ENCODE assay signal across 8 cellular contexts in the genomic region with DNA sequence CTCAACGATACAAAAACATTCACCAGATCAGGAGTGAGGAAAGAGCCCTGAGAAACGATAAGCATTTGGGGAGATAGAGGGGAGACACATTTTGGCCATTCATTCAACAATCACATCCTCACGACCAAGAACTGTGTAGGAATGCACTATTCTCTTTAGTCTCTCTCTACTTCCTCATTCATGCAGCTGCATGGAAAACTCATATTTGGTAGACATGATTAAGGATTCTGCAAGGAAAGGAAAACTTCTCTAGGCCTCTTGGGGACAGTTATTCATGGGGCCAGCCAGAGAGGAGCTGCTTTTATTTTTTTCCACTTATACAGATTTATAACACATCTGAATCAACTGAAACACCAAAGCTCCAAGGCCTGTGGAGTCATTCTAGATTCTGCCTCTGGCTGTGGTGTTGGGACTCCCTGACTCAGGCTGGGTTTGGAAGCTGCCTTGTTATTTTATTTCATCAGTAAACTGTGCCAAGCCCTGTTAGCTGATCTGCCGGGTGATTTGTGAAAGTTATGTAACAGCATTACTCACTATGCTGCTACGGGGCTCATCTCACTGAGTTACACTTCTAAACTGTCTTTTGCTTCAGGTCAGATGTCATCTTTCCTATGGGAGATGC.
A peak's percentile ranks its signal among the peaks of the same experiment; 100 is the strongest.
DNase-seq lines count a peak whose midpoint lies in the region; ATAC-seq and TF ChIP-seq lines count a peak whose summit lies in the region.

No MANE protein-coding gene starts in this region.

- H3K4me3 Mint-ChIP-seq in immature natural killer cell: no peak overlapping the region
- no peak overlapping the region for H3K4me3 Mint-ChIP-seq in activated CD8-positive, alpha-beta memory T cell treated with anti-CD3 and anti-CD28 coated beads, Interleukin-2, amount 10 ng/mL, durations not matched to agents 7 days and 5 days

- no peak for TF ChIP-seq POLR2A in testis (IDR thresholded peaks at IDR 0.05)

- intact Hi-C loops in testis (cut with DNase I; ENCODE audit: low total_unique reads): no loop called here

- H3K9me3 ChIP-seq in testis: no peaks in the 10 kb centered on the region

- ATAC-seq in activated CD8-positive, alpha-beta memory T cell treated with anti-CD3 and anti-CD28 coated beads, Interleukin-2, amount 10 ng/mL, durations not matched to agents 7 days and 5 days: no peak
- ATAC-seq in GM21515 (IDR thresholded peaks at IDR 0.05; ENCODE audit: unreplicated experiment) (no peak), GM18517 (IDR thresholded peaks at IDR 0.05; ENCODE audit: unreplicated experiment) (no peak)

- 41 to 53% methylated on average over 5 of the region's 5 CpGs for WGBS in testis, 2 donors

- peak overlapping the region in 5 of 6 donors; percentile 28 to 93 (median 83) for H3K27ac Mint-ChIP-seq in immature natural killer cell
- H3K27ac Mint-ChIP-seq in activated CD8-positive, alpha-beta memory T cell treated with anti-CD3 and anti-CD28 coated beads, Interleukin-2, amount 10 ng/mL, durations not matched to agents 7 days and 5 days: no peak overlapping the region

- peaks cover 4% of the 10 kb centered on the region for H3K4me1 ChIP-seq in testis

- CTCF ChIA-PET in activated CD8-positive, alpha-beta memory T cell treated with anti-CD3 and anti-CD28 coated beads, Interleukin-2, amount 10 ng/mL, durations not matched to agents 7 days and 5 days (lab: Charles Lee): no interaction called here

- TF ChIP-seq CTCF in testis (IDR thresholded peaks at IDR 0.05): no peak

- peaks cover 0 to 3% (median 0%) of the 10 kb centered on the region in 3 donors for H3K27me3 Mint-ChIP-seq in immature natural killer cell (ENCODE audit: low read depth in 3 of 3)
- no peaks in the 10 kb centered on the region for H3K27me3 Mint-ChIP-seq in activated CD8-positive, alpha-beta memory T cell treated with anti-CD3 and anti-CD28 coated beads, Interleukin-2, amount 10 ng/mL, durations not matched to agents 7 days and 5 days

- DNase-seq in HuH-7.5 (ENCODE audit: low spot score) (peak; percentile 17), amniotic epithelial cell (ENCODE audit: low read depth) (peak; percentile 93), immature natural killer cell (no peak), testis (peak; percentile 33), NCI-H524 treated with DMSO at 0.1 percent for 48 hours (lab: John Stamatoyannopoulos, UW) (no peak)
- no peak for DNase-seq in activated CD8-positive, alpha-beta memory T cell treated with anti-CD3 and anti-CD28 coated beads, Interleukin-2, amount 10 ng/mL, durations not matched to agents 7 days and 5 days

- peaks cover 4 to 10% (median 7%) of the 10 kb centered on the region in 3 donors for H3K36me3 Mint-ChIP-seq in immature natural killer cell
- H3K36me3 Mint-ChIP-seq in activated CD8-positive, alpha-beta memory T cell treated with anti-CD3 and anti-CD28 coated beads, Interleukin-2, amount 10 ng/mL, durations not matched to agents 7 days and 5 days: peaks cover 47% of the 10 kb centered on the region

- H3K27ac ChIP-seq in testis: peak overlapping the region in 1 of 2 donors; percentile 43

- no peak overlapping the region for H3K4me3 ChIP-seq in testis

- H3K4me1 Mint-ChIP-seq in immature natural killer cell: peaks cover 33 to 39% of the 10 kb centered on the region in 2 donors
- H3K4me1 Mint-ChIP-seq in activated CD8-positive, alpha-beta memory T cell treated with anti-CD3 and anti-CD28 coated beads, Interleukin-2, amount 10 ng/mL, durations not matched to agents 7 days and 5 days: peaks cover 30% of the 10 kb centered on the region

- H3K36me3 ChIP-seq in testis (ENCODE audit: low read depth, missing control alignments): no peaks in the 10 kb centered on the region

- peaks cover 0 to 5% (median 0%) of the 10 kb centered on the region in 6 donors for H3K9me3 Mint-ChIP-seq in immature natural killer cell
- H3K9me3 Mint-ChIP-seq in activated CD8-positive, alpha-beta memory T cell treated with anti-CD3 and anti-CD28 coated beads, Interleukin-2, amount 10 ng/mL, durations not matched to agents 7 days and 5 days (ENCODE audit: low read depth): peaks cover 4% of the 10 kb centered on the region

- H3K27me3 ChIP-seq in testis: no peaks in the 10 kb centered on the region

Comparison
In these comparisons a context has a peak if more than half of its experiments do, and no peak if none do; other contexts are left out.
1. DNase-seq: peak in HuH-7.5 (single experiment), amniotic epithelial cell (single experiment) and testis (single experiment); none in immature natural killer cell (0 of 3), activated CD8-positive, alpha-beta memory T cell treated with anti-CD3 and anti-CD28 coated beads, Interleukin-2, amount 10 ng/mL, durations not matched to agents 7 days and 5 days (single experiment) and NCI-H524 treated with DMSO at 0.1 percent for 48 hours (single experiment).